Comparison of ENCODE assay signal across 8 cellular contexts in genomic region chr6:70411948-70412796, GRCh38. TPM values are rescaled to one million over a fixed set of nuclear protein-coding genes. Genes with fewer than 3 reads are reported as not detected.
DNase-seq lines count a peak whose midpoint lies in the region; ATAC-seq and TF ChIP-seq lines count a peak whose summit lies in the region.

No MANE protein-coding gene starts in this region.

- peak overlapping the region; percentile 96 for H3K4me3 ChIP-seq in AG09309 (ENCODE audit: control insufficient read depth, low read depth, low read length)

- DNase-seq in AG09309 (ENCODE audit: low read depth): no peak
- no peak for DNase-seq in naive B cell
- no peak for DNase-seq in iPS-NIHi7 (ENCODE audit: extremely low spot score)
- DNase-seq in stimulated activated CD4-positive, alpha-beta T cell treated with anti-CD3 and anti-CD28 coated beads, Interleukin-15, amount 100 ng/mL, for 24 hours: no peak

- H3K27ac Mint-ChIP-seq in naive B cell: peak overlapping the region in 4 of 6 donors; percentile 77 to 95 (median 92)

- no peak for TF ChIP-seq CTCF in AG09309 (IDR thresholded peaks at IDR 0.05; ENCODE audit: control insufficient read depth, insufficient read depth, low read depth, low read length, missing control alignments)

- peaks cover 0 to 7% (median 0%) of the 10 kb centered on the region in 3 donors for H3K27me3 Mint-ChIP-seq in naive B cell

- H3K36me3 Mint-ChIP-seq in naive B cell: peaks cover 0 to 9% of the 10 kb centered on the region in 2 donors

- no peaks in the 10 kb centered on the region for H3K9me3 Mint-ChIP-seq in naive B cell

- peak overlapping the region; percentile 89 to 100 (median 96) for H3K4me3 Mint-ChIP-seq in naive B cell

- H3K27ac ChIP-seq in cingulate gyrus (ENCODE audit: low read depth, low read length): peak overlapping the region; percentile 83

- peaks cover 9 to 24% (median 21%) of the 10 kb centered on the region in 3 donors for H3K4me1 Mint-ChIP-seq in naive B cell

- no peak for TF ChIP-seq RAD21 in Ishikawa (IDR thresholded peaks at IDR 0.05; ENCODE audit: low read depth)

- ATAC-seq in naive B cell (ENCODE audit: low read depth in 2 of 2) (no peak), HG02840 (IDR thresholded peaks at IDR 0.05; ENCODE audit: low FRiP score, unreplicated experiment) (no peak), HG03354 (IDR thresholded peaks at IDR 0.05; ENCODE audit: poor library complexity, severe bottlenecking, unreplicated experiment) (no peak)

- no peak for TF ChIP-seq EP300 in Ishikawa (IDR thresholded peaks at IDR 0.05; ENCODE audit: borderline replicate concordance)

TF ChIP-seq in Ishikawa, 13 proteins besides CTCF, POLR2A, EP300 and RAD21:
- TF ChIP-seq CEBPB (IDR thresholded peaks at IDR 0.05): 0 out of 2 replicates have a peak, but pooled peaks have one; percentile 9
- no peak for TF ChIP-seq EGR1 (IDR thresholded peaks at IDR 0.05)
TF ChIP-seq in Ishikawa: peak in this region for 1.

RNA-seq across cellular contexts. Expression of gene FAM135A, which starts 1.1 kb away (rescaled TPM):
- polyA plus RNA-seq in naive B cell (ENCODE audit: low read depth in 6 of 6): 1 to 10 TPM; 3.2 to 9.8 (median 7.9) TPM
